In genomic region chr1:12183095-12183794, GRCh38 we compare ENCODE assay signal across 10 cellular contexts. TPM values are rescaled to one million over a fixed set of nuclear protein-coding genes. Genes with fewer than 3 reads are reported as not detected.
DNase-seq lines count a peak whose midpoint lies in the region; ATAC-seq and TF ChIP-seq lines count a peak whose summit lies in the region.
"Had no signal": no experiment of that assay in that cellular context is flagged by ENCODE, and none has a peak within 500 bp of the region (broad histone marks: within the 10 kb centered on the region; RNA-seq: fewer than 3 reads in every experiment).

No MANE protein-coding gene starts in this region.

- H3K27me3 ChIP-seq in CD8-positive, alpha-beta T cell (ENCODE audit: insufficient read depth, low read length), result no peaks in the 10 kb centered on the region
- H3K27me3 ChIP-seq in Peyer's patch (no peaks in the 10 kb centered on the region), spleen (replicated peaks in 1 of 7) (no peaks in the 10 kb centered on the region)

- CTCF ChIA-PET in CD8-positive, alpha-beta T cell (lab: Charles Lee), result interaction anchor here (0.6 to 13.7 kb wide), 8 partner anchors 10 to 85 kb away, joined by 3 to 155 read pairs (median 4); no protein-coding TSS in a partner anchor

- TF ChIP-seq CTCF in CD8-positive, alpha-beta T cell (IDR thresholded peaks at IDR 0.05), result no peak
- TF ChIP-seq CTCF in Peyer's patch (IDR thresholded peaks at IDR 0.05) (no peak), spleen (IDR thresholded peaks at IDR 0.05 in 8 of 11, conservative IDR thresholded peaks at IDR 0.05 in 3 of 11) (no peak)

- H3K4me3 ChIP-seq in CD8-positive, alpha-beta T cell (ENCODE audit: low read depth, low read length), result no peak overlapping the region
- H3K4me3 ChIP-seq in Peyer's patch (no peak overlapping the region), spleen (peak overlapping the region in 1 of 8 donors; percentile 63)

- peaks cover 31% of the 10 kb centered on the region for H3K4me1 ChIP-seq in CD8-positive, alpha-beta T cell (ENCODE audit: insufficient read depth, low read length)
- H3K4me1 ChIP-seq in Peyer's patch (peaks cover 22 to 80% (median 42%) of the 10 kb centered on the region in 4 donors), spleen (peaks cover 57 to 100% (median 98%) of the 10 kb centered on the region in 6 donors)

- POLR2A ChIA-PET in CD8-positive, alpha-beta T cell (lab: Charles Lee), result interaction anchor here (0.8 to 1.1 kb wide), 2 partner anchors 50 to 59 kb away, joined by 3 read pairs; no protein-coding TSS in a partner anchor

- no peak for DNase-seq in CD8-positive, alpha-beta T cell
- no peak for DNase-seq in Peyer's patch
- no peak for DNase-seq in immature natural killer cell
- DNase-seq in spleen, result peak; percentile 72
- DNase-seq in RPMI8226, result no peak
- DNase-seq in NOMO-1 treated with dmso at 0.1 percent for 144 hours (lab: John Stamatoyannopoulos, UW; ENCODE audit: unreplicated experiment), result no peak
- DNase-seq: stimulated activated CD4-positive, alpha-beta T cell treated with anti-CD3 and anti-CD28 coated beads, Interleukin-4, amount 100 ng/mL, for 1 hour; stimulated activated naive CD8-positive, alpha-beta T cell treated with anti-CD3 and anti-CD28 coated beads, Interleukin-15, amount 100 ng/mL, for 72 hours had no signal

- H3K36me3 ChIP-seq in CD8-positive, alpha-beta T cell (ENCODE audit: insufficient read depth, low read length), result peaks cover 3% of the 10 kb centered on the region
- no peaks in the 10 kb centered on the region for H3K36me3 ChIP-seq in Peyer's patch
- H3K36me3 ChIP-seq in spleen, result peaks cover 0 to 81% (median 0%) of the 10 kb centered on the region in 6 donors

- peaks cover 56% of the 10 kb centered on the region for H3K4me1 Mint-ChIP-seq in CD8-positive, alpha-beta T cell (ENCODE audit: low read depth)
- peaks cover 96 to 100% of the 10 kb centered on the region in 2 donors for H3K4me1 Mint-ChIP-seq in immature natural killer cell

- no peak overlapping the region for H3K27ac ChIP-seq in CD8-positive, alpha-beta T cell (ENCODE audit: low read depth, low read length)
- H3K27ac ChIP-seq in Peyer's patch (peak overlapping the region; percentile 71 to 87 (median 73)), spleen (peak overlapping the region in 7 of 8 donors; percentile 60 to 99 (median 98))

- H3K9me3 Mint-ChIP-seq in CD8-positive, alpha-beta T cell, result no peaks in the 10 kb centered on the region
- H3K9me3 Mint-ChIP-seq in immature natural killer cell, result no peaks in the 10 kb centered on the region
- H3K9me3 Mint-ChIP-seq: stimulated activated naive CD8-positive, alpha-beta T cell treated with anti-CD3 and anti-CD28 coated beads, Interleukin-15, amount 100 ng/mL, for 72 hours had no signal

- intact Hi-C loops in CD8-positive, alpha-beta T cell (cut with DNase I, micrococcal nuclease), result loop anchor here in 1 of 2 experiments (5.0 kb wide), 1 partner anchor 46 kb away; no protein-coding TSS in a partner anchor
- intact Hi-C loops in spleen (cut with DNase I; ENCODE audit: low total_unique reads), result no loop called here

- peaks cover 3% of the 10 kb centered on the region for H3K36me3 Mint-ChIP-seq in CD8-positive, alpha-beta T cell
- H3K36me3 Mint-ChIP-seq in immature natural killer cell, result peaks cover 0 to 3% (median 0%) of the 10 kb centered on the region in 3 donors

- H3K9me3 ChIP-seq in CD8-positive, alpha-beta T cell (ENCODE audit: low read length), result no peaks in the 10 kb centered on the region
- H3K9me3 ChIP-seq in Peyer's patch, result no peaks in the 10 kb centered on the region
- H3K9me3 ChIP-seq in spleen, result no peaks in the 10 kb centered on the region

- no peak for ATAC-seq in CD8-positive, alpha-beta T cell
- no peak for ATAC-seq in HG02759 (IDR thresholded peaks at IDR 0.05; ENCODE audit: unreplicated experiment)
- ATAC-seq: stimulated activated naive CD8-positive, alpha-beta T cell treated with anti-CD3 and anti-CD28 coated beads, Interleukin-15, amount 100 ng/mL, for 72 hours had no signal

- no peak for TF ChIP-seq POLR2A in Peyer's patch (IDR thresholded peaks at IDR 0.05)
- no peak for TF ChIP-seq POLR2A in spleen (IDR thresholded peaks at IDR 0.05)

- H3K27me3 Mint-ChIP-seq in CD8-positive, alpha-beta T cell (ENCODE audit: low read depth), result no peaks in the 10 kb centered on the region
- H3K27me3 Mint-ChIP-seq in immature natural killer cell (ENCODE audit: low read depth in 3 of 3), result peaks cover 8 to 24% (median 15%) of the 10 kb centered on the region in 3 donors
- H3K27me3 Mint-ChIP-seq: stimulated activated naive CD8-positive, alpha-beta T cell treated with anti-CD3 and anti-CD28 coated beads, Interleukin-15, amount 100 ng/mL, for 72 hours had no signal

- H3K4me3 Mint-ChIP-seq in CD8-positive, alpha-beta T cell, result no peak overlapping the region
- peak overlapping the region in 1 of 5 donors; percentile 13 for H3K4me3 Mint-ChIP-seq in immature natural killer cell
- H3K4me3 Mint-ChIP-seq: stimulated activated naive CD8-positive, alpha-beta T cell treated with anti-CD3 and anti-CD28 coated beads, Interleukin-15, amount 100 ng/mL, for 72 hours had no signal

- 81 to 96% (median 90%) methylated on average over 6 to 7 of the region's 7 CpGs for WGBS in spleen, 5 donors

- H3K27ac Mint-ChIP-seq in CD8-positive, alpha-beta T cell, result peak overlapping the region; percentile 32
- H3K27ac Mint-ChIP-seq in immature natural killer cell, result peak overlapping the region; percentile 99 to 100 (median 100)

RNA-seq across cellular contexts. Expression of gene TNFRSF1B, which starts 16.5 kb away (rescaled TPM):
- total RNA-seq in CD8-positive, alpha-beta T cell, result 100 to 1,000 TPM in 1 of 2 experiments, 10 to 100 TPM in 1; 82.6 to 100 TPM
- total RNA-seq in Peyer's patch (10 to 100 TPM; 37.1 to 92.8 (median 64.0) TPM), spleen (100 to 1,000 TPM; 142 to 233 (median 183) TPM)
- polyA plus RNA-seq in immature natural killer cell (100 to 1,000 TPM; 162 to 269 (median 165) TPM), spleen (10 to 100 TPM; 28.5 to 63.2 (median 36.8) TPM)
- total RNA-seq: progenitor cell of endocrine pancreas had no signal

RNA-seq across cellular contexts. Expression of gene VPS13D, which starts 46.6 kb away (rescaled TPM):
- total RNA-seq in CD8-positive, alpha-beta T cell, result 10 to 100 TPM; 55.8 to 58.7 TPM
- total RNA-seq in Peyer's patch, result 100 to 1,000 TPM in 3 of 4 donors, 10 to 100 TPM in 1; 88.3 to 123 (median 113) TPM
- polyA plus RNA-seq in immature natural killer cell, result 1 to 10 TPM; 4.2 to 9.9 (median 6.6) TPM
- 100 to 1,000 TPM in 1 of 7 donors, 10 to 100 TPM in 6; 70.3 to 108 (median 93.7) TPM for total RNA-seq in spleen
- 10 to 100 TPM; 10.1 to 15.3 (median 10.5) TPM for polyA plus RNA-seq in spleen
